ENCODE assay signal across 24 cellular contexts in the genomic region with DNA sequence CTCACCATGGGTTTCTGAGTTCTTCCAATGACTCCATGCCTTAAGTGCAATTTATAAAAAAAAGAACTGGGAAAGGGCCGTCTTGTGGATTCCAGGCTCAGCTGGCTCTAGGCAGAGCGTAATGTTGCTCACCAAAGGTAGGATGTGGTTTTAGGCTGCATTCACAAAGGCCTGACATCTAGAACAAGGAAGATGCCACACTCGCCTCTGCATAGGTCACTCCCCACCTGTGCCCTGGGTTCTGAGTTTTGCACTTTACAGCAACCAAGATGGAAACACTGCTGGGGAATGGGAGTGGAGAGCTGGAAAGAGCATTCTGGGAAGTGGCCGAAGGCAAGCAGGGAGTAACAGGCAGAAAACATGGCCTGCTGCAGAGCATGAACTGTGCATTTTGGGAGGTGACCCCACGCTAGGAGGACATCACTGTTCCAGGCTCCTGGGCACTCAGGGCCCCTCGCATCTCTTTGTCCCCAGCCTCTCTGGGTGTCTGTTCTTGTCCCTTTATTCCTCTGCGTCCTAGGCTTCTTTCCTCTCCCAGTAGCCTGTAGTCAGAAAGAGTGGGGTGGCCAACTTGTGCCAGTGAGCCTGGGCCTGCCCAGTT. TPM values are rescaled to one million over a fixed set of nuclear protein-coding genes. Genes with fewer than 3 reads are reported as not detected.
DNase-seq lines count a peak whose midpoint lies in the region; ATAC-seq, FAIRE-seq and TF ChIP-seq lines count a peak whose summit lies in the region.
"Had no signal": no experiment of that assay in that cellular context is flagged by ENCODE, and none has a peak within 500 bp of the region (broad histone marks: within the 10 kb centered on the region; RNA-seq: fewer than 3 reads in every experiment).

No MANE protein-coding gene starts in this region.

- H3K4me1 ChIP-seq in Peyer's patch, result no peaks in the 10 kb centered on the region
- H3K4me1 ChIP-seq in PC-3 (ENCODE audit: insufficient read depth, low read length), result peaks cover 13% of the 10 kb centered on the region

- BruUV-seq in PC-3 (replicated peaks; lab: Mats Ljungman, UMichigan), result no TSS peak

- H3K27me3 ChIP-seq in Peyer's patch, result no peaks in the 10 kb centered on the region
- H3K27me3 ChIP-seq in PC-3 (ENCODE audit: low read length), result no peaks in the 10 kb centered on the region

- H3K9me2 ChIP-seq in PC-3 (replicated peaks; ENCODE audit: low read length), result no peaks in the 10 kb centered on the region

- H3K27ac ChIP-seq in Peyer's patch, result no peak overlapping the region
- H3K27ac ChIP-seq in PC-3 (ENCODE audit: low read length), result no peak overlapping the region
- H3K27ac ChIP-seq: C4-2B, KMS-11 had no signal

- no peak overlapping the region for H3K4me2 ChIP-seq in PC-3 (ENCODE audit: low read length)
- H3K4me2 ChIP-seq: KMS-11 had no signal

- H3K4me3 ChIP-seq in Peyer's patch (no peak overlapping the region), PC-3 (ENCODE audit: low read length) (no peak overlapping the region)

- H3K4me3 Mint-ChIP-seq in activated CD8-positive, alpha-beta memory T cell treated with anti-CD3 and anti-CD28 coated beads, Interleukin-2, amount 10 ng/mL, durations not matched to agents 7 days and 5 days, result no peak overlapping the region
- no peak overlapping the region for H3K4me3 Mint-ChIP-seq in type B pancreatic cell
- H3K4me3 Mint-ChIP-seq: CD8-positive, alpha-beta memory T cell had no signal

- no peaks in the 10 kb centered on the region for H3K4me1 Mint-ChIP-seq in activated CD8-positive, alpha-beta memory T cell treated with anti-CD3 and anti-CD28 coated beads, Interleukin-2, amount 10 ng/mL, durations not matched to agents 7 days and 5 days
- peaks cover 6% of the 10 kb centered on the region for H3K4me1 Mint-ChIP-seq in type B pancreatic cell (ENCODE audit: unreplicated experiment)
- H3K4me1 Mint-ChIP-seq: CD8-positive, alpha-beta memory T cell had no signal

- intact Hi-C loops in PC-3 (cut with micrococcal nuclease), result no loop called here

- no peak for TF ChIP-seq POLR2A in Peyer's patch (IDR thresholded peaks at IDR 0.05)
- no peak for TF ChIP-seq POLR2A in GM12891 (IDR thresholded peaks at IDR 0.05; ENCODE audit: low read depth, low read length)

- H3K79me2 ChIP-seq in PC-3 (ENCODE audit: low read length), result no peaks in the 10 kb centered on the region

- POLR2A ChIA-PET in PC-3 (lab: Charles Lee; ENCODE audit: unreplicated experiment), result no interaction called here

- no peak for FAIRE-seq in GM12891 (lab: Jason Lieb, UNC)
- FAIRE-seq: A204.1, H54, HTR-8/SVneo had no signal

- no peaks in the 10 kb centered on the region for H4K20me1 ChIP-seq in PC-3 (ENCODE audit: low read length)

- no peak overlapping the region for H2AFZ ChIP-seq in PC-3 (ENCODE audit: low read length)

- no peaks in the 10 kb centered on the region for H3K9me3 Mint-ChIP-seq in activated CD8-positive, alpha-beta memory T cell treated with anti-CD3 and anti-CD28 coated beads, Interleukin-2, amount 10 ng/mL, durations not matched to agents 7 days and 5 days (ENCODE audit: low read depth)
- no peaks in the 10 kb centered on the region for H3K9me3 Mint-ChIP-seq in type B pancreatic cell
- H3K9me3 Mint-ChIP-seq: CD8-positive, alpha-beta memory T cell had no signal

- CTCF ChIA-PET in activated CD8-positive, alpha-beta memory T cell treated with anti-CD3 and anti-CD28 coated beads, Interleukin-2, amount 10 ng/mL, durations not matched to agents 7 days and 5 days (lab: Charles Lee), result no interaction called here
- CTCF ChIA-PET in PC-3 (lab: Charles Lee), result no interaction called here

- no peak for ATAC-seq in activated CD8-positive, alpha-beta memory T cell treated with anti-CD3 and anti-CD28 coated beads, Interleukin-2, amount 10 ng/mL, durations not matched to agents 7 days and 5 days
- ATAC-seq in left lobe of liver (no peak), PC-3 (no peak)
- ATAC-seq: Right ventricle myocardium inferior had no signal

- H3K27me3 Mint-ChIP-seq in activated CD8-positive, alpha-beta memory T cell treated with anti-CD3 and anti-CD28 coated beads, Interleukin-2, amount 10 ng/mL, durations not matched to agents 7 days and 5 days, result no peaks in the 10 kb centered on the region
- H3K27me3 Mint-ChIP-seq in type B pancreatic cell, result peaks cover 9% of the 10 kb centered on the region

- no peaks in the 10 kb centered on the region for H3K36me3 ChIP-seq in Peyer's patch
- H3K36me3 ChIP-seq in PC-3 (ENCODE audit: low read depth, low read length), result no peaks in the 10 kb centered on the region

- H3K27ac Mint-ChIP-seq in activated CD8-positive, alpha-beta memory T cell treated with anti-CD3 and anti-CD28 coated beads, Interleukin-2, amount 10 ng/mL, durations not matched to agents 7 days and 5 days, result no peak overlapping the region
- no peak overlapping the region for H3K27ac Mint-ChIP-seq in type B pancreatic cell
- H3K27ac Mint-ChIP-seq: CD8-positive, alpha-beta memory T cell had no signal

- no peak overlapping the region for H3K9ac ChIP-seq in PC-3 (ENCODE audit: low read length)
- H3K9ac ChIP-seq: KMS-11 had no signal

- H3F3A ChIP-seq in PC-3 (ENCODE audit: low read length, unreplicated experiment), result no peaks in the 10 kb centered on the region

- H3K9me3 ChIP-seq in Peyer's patch (no peaks in the 10 kb centered on the region), PC-3 (ENCODE audit: low read length) (no peaks in the 10 kb centered on the region)

- TF ChIP-seq CTCF in Peyer's patch (IDR thresholded peaks at IDR 0.05), result no peak
- TF ChIP-seq CTCF in type B pancreatic cell (conservative IDR thresholded peaks at IDR 0.05), result no peak
- no peak for TF ChIP-seq CTCF in PC-3 (conservative IDR thresholded peaks at IDR 0.05; ENCODE audit: low read depth, low read length)

- peak; percentile 25 for DNase-seq in activated CD8-positive, alpha-beta memory T cell treated with anti-CD3 and anti-CD28 coated beads, Interleukin-2, amount 10 ng/mL, durations not matched to agents 7 days and 5 days
- no peak for DNase-seq in activated CD8-positive, alpha-beta memory T cell treated with anti-CD3 and anti-CD28 coated beads, Interleukin-2, amount 50 U/mL, for 4 hours
- DNase-seq in Peyer's patch (peak in 2 of 3 donors; percentile 4 to 16), left lobe of liver (ENCODE audit: low spot score) (peak; percentile 18), type B pancreatic cell (ENCODE audit: extremely low spot score, unreplicated experiment) (peak; percentile 42), GM12891 (ENCODE audit: insufficient read length, low spot score) (no peak), PC-3 (no peak)
- no peak for DNase-seq in central memory CD4-positive, alpha-beta T cell
- DNase-seq: Calu3; CD8-positive, alpha-beta memory T cell; EL; GF-D8; NCI-H1105; NCI-H2029 treated with DMSO at 0.1 percent for 48 hours; NCI-H2171; NCI-H345; NCI-H774; NK-92 treated with Interleukin-12 subunit alpha and Interleukin-12 subunit beta, amount 100 ng/mL, for 24 hours had no signal

- H3K36me3 Mint-ChIP-seq in activated CD8-positive, alpha-beta memory T cell treated with anti-CD3 and anti-CD28 coated beads, Interleukin-2, amount 10 ng/mL, durations not matched to agents 7 days and 5 days, result no peaks in the 10 kb centered on the region
- no peaks in the 10 kb centered on the region for H3K36me3 Mint-ChIP-seq in type B pancreatic cell
- H3K36me3 Mint-ChIP-seq: CD8-positive, alpha-beta memory T cell had no signal

TF ChIP-seq in GM12891, 5 proteins besides CTCF, POLR2A, EP300 and RAD21:
- TF ChIP-seq PAX5 (IDR thresholded peaks at IDR 0.05; ENCODE audit: insufficient read depth, low read length, severe bottlenecking), result no peak
- TF ChIP-seq TAF1 (IDR thresholded peaks at IDR 0.05; ENCODE audit: low read depth, low read length), result no peak
- no peak for TF ChIP-seq POLR2AphosphoS5 (IDR thresholded peaks at IDR 0.05; ENCODE audit: low read depth, low read length)
- TF ChIP-seq POU2F2 (IDR thresholded peaks at IDR 0.05; ENCODE audit: low read depth, low read length), result no peak
TF ChIP-seq in GM12891: peak in this region for 0.

RNA-seq across cellular contexts. Expression of a gene that starts 12.3 kb away (rescaled TPM):
- total RNA-seq in activated CD8-positive, alpha-beta memory T cell treated with anti-CD3 and anti-CD28 coated beads, Interleukin-2, amount 10 ng/mL, durations not matched to agents 7 days and 5 days, result not detected
- total RNA-seq in Peyer's patch (not detected), left lobe of liver (95.7 TPM), type B pancreatic cell (ENCODE audit: low replicate concordance) (not detected in 2 replicates), PC-3 (2014; rRNA removed) (not detected in 2 replicates)
- polyA plus RNA-seq in GM12891 (2012; ENCODE audit: low read depth, missing spikeins), result not detected
- total RNA-seq: Calu3; CD8-positive, alpha-beta memory T cell; Right ventricle myocardium inferior had no signal
- polyA plus RNA-seq: CD8-positive, alpha-beta memory T cell had no signal

RNA-seq across cellular contexts. Expression of a gene that starts 24.8 kb away (rescaled TPM):
- not detected for total RNA-seq in activated CD8-positive, alpha-beta memory T cell treated with anti-CD3 and anti-CD28 coated beads, Interleukin-2, amount 10 ng/mL, durations not matched to agents 7 days and 5 days
- total RNA-seq in Peyer's patch, result 1 to 10 TPM in 1 of 4 donors, not detected in 3; 2.5 TPM
- total RNA-seq in left lobe of liver, result 0.93 TPM
- total RNA-seq in type B pancreatic cell (ENCODE audit: low replicate concordance), result not detected in 2 replicates
- polyA plus RNA-seq in GM12891 (2012; ENCODE audit: low read depth, missing spikeins), result not detected
- not detected in 2 replicates for total RNA-seq in PC-3 (2014; rRNA removed)
- total RNA-seq: Calu3 had no signal
- polyA plus RNA-seq: CD8-positive, alpha-beta memory T cell had no signal

Comparison
In these comparisons a context has a peak if more than half of its experiments do, and no peak if none do; other contexts are left out.
1. DNase-seq: peak in activated CD8-positive, alpha-beta memory T cell treated with anti-CD3 and anti-CD28 coated beads, Interleukin-2, amount 10 ng/mL, durations not matched to agents 7 days and 5 days (single experiment), Peyer's patch (2 of 3), left lobe of liver (single experiment) and type B pancreatic cell (single experiment); none in activated CD8-positive, alpha-beta memory T cell treated with anti-CD3 and anti-CD28 coated beads, Interleukin-2, amount 50 U/mL, for 4 hours (single experiment), GM12891 (single experiment), central memory CD4-positive, alpha-beta T cell (single experiment) and PC-3 (single experiment).
2. RNA of a gene that starts 12.3 kb away (total RNA-seq): 95.7 TPM in left lobe of liver (single experiment); not detected in activated CD8-positive, alpha-beta memory T cell treated with anti-CD3 and anti-CD28 coated beads, Interleukin-2, amount 10 ng/mL, durations not matched to agents 7 days and 5 days, not detected in Peyer's patch, not detected in type B pancreatic cell and not detected in PC-3; every median in the first group is over 10 times any median in the second.